Comparison of ENCODE assay signal across 7 cellular contexts in the genomic region with DNA sequence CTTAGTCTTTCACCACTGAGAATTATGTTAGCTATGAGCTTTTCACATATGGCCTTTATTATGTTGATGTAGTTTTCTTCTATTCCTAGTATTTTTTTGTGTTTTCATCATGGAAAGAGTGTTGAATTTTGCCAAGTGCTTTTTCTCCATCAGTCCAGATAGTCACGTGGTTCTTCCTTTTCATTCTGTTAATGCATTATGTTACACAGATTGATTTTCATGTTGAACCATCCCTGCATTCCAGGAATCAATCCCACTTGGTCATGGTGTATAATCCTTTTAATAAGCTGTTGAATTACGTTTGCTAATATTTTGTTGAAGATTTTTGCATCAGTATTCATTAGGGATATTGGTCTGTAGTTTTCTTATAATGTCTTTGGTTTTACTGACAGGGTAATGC.
"Had no signal": no experiment of that assay in that cellular context is flagged by ENCODE, and none has a peak within 500 bp of the region (broad histone marks: within the 10 kb centered on the region; RNA-seq: fewer than 3 reads in every experiment).

No MANE protein-coding gene starts in this region.

- FAIRE-seq: GM12878, GM12891, GM12892, GM18507, GM19239 had no signal

- DNase-seq: GDM1, GF-D8 had no signal

- ATAC-seq: GM12878 had no signal

- H3K4me3 ChIP-seq: GM12878 had no signal
